Comparison of ENCODE assay signal across 1 cellular context in the genomic region with DNA sequence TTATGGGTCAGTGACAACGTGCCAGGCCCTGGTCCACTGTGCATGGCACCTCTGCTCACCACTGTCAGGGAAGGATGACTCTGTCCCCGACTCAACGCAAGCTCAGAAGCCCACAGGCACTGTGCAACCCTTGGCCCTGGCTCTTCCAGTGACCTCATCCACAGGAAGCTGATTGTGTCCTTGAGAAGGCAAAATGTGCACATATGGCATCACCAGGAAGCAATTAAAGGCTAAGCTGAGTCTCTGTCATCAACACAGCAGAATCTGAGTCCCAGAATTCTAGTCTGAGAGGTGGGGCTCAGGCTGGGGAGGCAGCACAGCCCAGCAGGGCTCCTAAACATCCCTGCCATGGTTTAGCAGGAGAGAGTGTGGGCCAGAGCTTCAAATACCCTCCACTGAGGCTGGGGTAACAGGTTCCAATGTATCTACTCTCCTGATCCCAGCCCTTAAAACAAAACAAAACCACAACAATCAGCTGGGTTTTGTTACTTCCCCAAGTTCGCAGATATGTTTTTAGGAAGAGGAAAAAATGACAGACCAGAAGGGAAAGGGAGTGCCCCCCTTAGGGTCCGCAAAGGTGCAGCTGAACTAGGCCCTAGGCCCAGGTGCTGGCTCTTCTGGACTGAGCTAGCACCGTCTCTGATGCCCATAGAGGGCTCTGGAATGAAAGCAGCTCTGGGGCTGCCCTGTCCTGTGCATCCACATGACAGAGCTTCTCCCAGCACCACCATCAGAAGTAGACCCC.
TF ChIP-seq lines count a peak whose summit lies in the region.

No MANE protein-coding gene starts in this region.

TF ChIP-seq in HepG2, 621 proteins besides CTCF, POLR2A, EP300 and RAD21 (continued from another document and continues in another):
- TF ChIP-seq ZNF572 (CRISPR knock-in tag; IDR thresholded peaks at IDR 0.05) (no peak), REXO4 (CRISPR knock-in tag; IDR thresholded peaks at IDR 0.05; ENCODE audit: borderline replicate concordance) (no peak), RXRB (CRISPR knock-in tag; IDR thresholded peaks at IDR 0.05; ENCODE audit: borderline replicate concordance) (peak; percentile 36; the same call in 1 of the 2 replicates), CEBPG (CRISPR knock-in tag; IDR thresholded peaks at IDR 0.05) (peak; percentile 32; the same call in 1 of the 2 replicates), ASH2L (IDR thresholded peaks at IDR 0.05; ENCODE audit: insufficient read length, low read depth, low read length) (no peak), ZNF329 (CRISPR knock-in tag; IDR thresholded peaks at IDR 0.05; ENCODE audit: low read depth) (no peak), ZSCAN31 (CRISPR knock-in tag; IDR thresholded peaks at IDR 0.05; ENCODE audit: low read depth) (no peak), GABPA (IDR thresholded peaks at IDR 0.05; ENCODE audit: low read depth, low read length) (no peak), GABPA (CRISPR knock-in tag; IDR thresholded peaks at IDR 0.05; ENCODE audit: low read depth) (peak; percentile 64), KDM2A (CRISPR knock-in tag; IDR thresholded peaks at IDR 0.05; ENCODE audit: borderline replicate concordance, low read depth) (no peak), FOSL2 (CRISPR knock-in tag; IDR thresholded peaks at IDR 0.05) (peak; percentile 76), THYN1 (CRISPR knock-in tag; IDR thresholded peaks at IDR 0.05; ENCODE audit: borderline replicate concordance, low read depth) (no peak), ZMYM4 (CRISPR knock-in tag; IDR thresholded peaks at IDR 0.05) (no peak), SAP130 (CRISPR knock-in tag; IDR thresholded peaks at IDR 0.05; ENCODE audit: low read depth) (peak; percentile 61), ZNF761 (CRISPR knock-in tag; conservative IDR thresholded peaks at IDR 0.05) (no peak), ZNF432 (CRISPR knock-in tag; IDR thresholded peaks at IDR 0.05; ENCODE audit: borderline replicate concordance) (no peak), ELF3 (CRISPR knock-in tag; IDR thresholded peaks at IDR 0.05) (peak; percentile 85), SMARCC2 (IDR thresholded peaks at IDR 0.05) (no peak), ZNF12 (CRISPR knock-in tag; IDR thresholded peaks at IDR 0.05) (peak; percentile 22; the same call in 1 of the 2 replicates)
- TF ChIP-seq, protein P1, sequence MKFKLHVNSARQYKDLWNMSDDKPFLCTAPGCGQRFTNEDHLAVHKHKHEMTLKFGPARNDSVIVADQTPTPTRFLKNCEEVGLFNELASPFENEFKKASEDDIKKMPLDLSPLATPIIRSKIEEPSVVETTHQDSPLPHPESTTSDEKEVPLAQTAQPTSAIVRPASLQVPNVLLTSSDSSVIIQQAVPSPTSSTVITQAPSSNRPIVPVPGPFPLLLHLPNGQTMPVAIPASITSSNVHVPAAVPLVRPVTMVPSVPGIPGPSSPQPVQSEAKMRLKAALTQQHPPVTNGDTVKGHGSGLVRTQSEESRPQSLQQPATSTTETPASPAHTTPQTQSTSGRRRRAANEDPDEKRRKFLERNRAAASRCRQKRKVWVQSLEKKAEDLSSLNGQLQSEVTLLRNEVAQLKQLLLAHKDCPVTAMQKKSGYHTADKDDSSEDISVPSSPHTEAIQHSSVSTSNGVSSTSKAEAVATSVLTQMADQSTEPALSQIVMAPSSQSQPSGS (CRISPR knock-in tag; IDR thresholded peaks at IDR 0.05): peak; percentile 66; the same call in 1 of the 2 replicates
- TF ChIP-seq, protein P2, sequence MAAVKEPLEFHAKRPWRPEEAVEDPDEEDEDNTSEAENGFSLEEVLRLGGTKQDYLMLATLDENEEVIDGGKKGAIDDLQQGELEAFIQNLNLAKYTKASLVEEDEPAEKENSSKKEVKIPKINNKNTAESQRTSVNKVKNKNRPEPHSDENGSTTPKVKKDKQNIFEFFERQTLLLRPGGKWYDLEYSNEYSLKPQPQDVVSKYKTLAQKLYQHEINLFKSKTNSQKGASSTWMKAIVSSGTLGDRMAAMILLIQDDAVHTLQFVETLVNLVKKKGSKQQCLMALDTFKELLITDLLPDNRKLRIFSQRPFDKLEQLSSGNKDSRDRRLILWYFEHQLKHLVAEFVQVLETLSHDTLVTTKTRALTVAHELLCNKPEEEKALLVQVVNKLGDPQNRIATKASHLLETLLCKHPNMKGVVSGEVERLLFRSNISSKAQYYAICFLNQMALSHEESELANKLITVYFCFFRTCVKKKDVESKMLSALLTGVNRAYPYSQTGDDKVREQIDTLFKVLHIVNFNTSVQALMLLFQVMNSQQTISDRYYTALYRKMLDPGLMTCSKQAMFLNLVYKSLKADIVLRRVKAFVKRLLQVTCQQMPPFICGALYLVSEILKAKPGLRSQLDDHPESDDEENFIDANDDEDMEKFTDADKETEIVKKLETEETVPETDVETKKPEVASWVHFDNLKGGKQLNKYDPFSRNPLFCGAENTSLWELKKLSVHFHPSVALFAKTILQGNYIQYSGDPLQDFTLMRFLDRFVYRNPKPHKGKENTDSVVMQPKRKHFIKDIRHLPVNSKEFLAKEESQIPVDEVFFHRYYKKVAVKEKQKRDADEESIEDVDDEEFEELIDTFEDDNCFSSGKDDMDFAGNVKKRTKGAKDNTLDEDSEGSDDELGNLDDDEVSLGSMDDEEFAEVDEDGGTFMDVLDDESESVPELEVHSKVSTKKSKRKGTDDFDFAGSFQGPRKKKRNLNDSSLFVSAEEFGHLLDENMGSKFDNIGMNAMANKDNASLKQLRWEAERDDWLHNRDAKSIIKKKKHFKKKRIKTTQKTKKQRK (IDR thresholded peaks at IDR 0.05; ENCODE audit: low read length): no peak
- TF ChIP-seq, protein P3, sequence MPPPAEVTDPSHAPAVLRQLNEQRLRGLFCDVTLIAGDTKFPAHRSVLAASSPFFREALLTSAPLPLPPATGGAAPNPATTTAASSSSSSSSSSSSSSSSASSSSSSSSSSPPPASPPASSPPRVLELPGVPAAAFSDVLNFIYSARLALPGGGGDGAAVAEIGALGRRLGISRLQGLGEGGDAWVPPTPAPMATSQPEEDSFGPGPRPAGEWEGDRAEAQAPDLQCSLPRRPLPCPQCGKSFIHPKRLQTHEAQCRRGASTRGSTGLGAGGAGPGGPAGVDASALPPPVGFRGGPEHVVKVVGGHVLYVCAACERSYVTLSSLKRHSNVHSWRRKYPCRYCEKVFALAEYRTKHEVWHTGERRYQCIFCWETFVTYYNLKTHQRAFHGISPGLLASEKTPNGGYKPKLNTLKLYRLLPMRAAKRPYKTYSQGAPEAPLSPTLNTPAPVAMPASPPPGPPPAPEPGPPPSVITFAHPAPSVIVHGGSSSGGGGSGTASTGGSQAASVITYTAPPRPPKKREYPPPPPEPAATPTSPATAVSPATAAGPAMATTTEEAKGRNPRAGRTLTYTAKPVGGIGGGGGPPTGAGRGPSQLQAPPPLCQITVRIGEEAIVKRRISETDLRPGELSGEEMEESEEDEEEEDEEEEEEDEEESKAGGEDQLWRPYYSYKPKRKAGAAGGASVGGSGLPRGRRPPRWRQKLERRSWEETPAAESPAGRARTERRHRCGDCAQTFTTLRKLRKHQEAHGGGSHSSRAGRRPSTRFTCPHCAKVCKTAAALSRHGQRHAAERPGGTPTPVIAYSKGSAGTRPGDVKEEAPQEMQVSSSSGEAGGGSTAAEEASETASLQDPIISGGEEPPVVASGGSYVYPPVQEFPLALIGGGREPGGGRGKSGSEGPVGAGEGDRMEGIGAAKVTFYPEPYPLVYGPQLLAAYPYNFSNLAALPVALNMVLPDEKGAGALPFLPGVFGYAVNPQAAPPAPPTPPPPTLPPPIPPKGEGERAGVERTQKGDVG (CRISPR knock-in tag; IDR thresholded peaks at IDR 0.05; ENCODE audit: borderline replicate concordance): no peak
- TF ChIP-seq, protein P4, sequence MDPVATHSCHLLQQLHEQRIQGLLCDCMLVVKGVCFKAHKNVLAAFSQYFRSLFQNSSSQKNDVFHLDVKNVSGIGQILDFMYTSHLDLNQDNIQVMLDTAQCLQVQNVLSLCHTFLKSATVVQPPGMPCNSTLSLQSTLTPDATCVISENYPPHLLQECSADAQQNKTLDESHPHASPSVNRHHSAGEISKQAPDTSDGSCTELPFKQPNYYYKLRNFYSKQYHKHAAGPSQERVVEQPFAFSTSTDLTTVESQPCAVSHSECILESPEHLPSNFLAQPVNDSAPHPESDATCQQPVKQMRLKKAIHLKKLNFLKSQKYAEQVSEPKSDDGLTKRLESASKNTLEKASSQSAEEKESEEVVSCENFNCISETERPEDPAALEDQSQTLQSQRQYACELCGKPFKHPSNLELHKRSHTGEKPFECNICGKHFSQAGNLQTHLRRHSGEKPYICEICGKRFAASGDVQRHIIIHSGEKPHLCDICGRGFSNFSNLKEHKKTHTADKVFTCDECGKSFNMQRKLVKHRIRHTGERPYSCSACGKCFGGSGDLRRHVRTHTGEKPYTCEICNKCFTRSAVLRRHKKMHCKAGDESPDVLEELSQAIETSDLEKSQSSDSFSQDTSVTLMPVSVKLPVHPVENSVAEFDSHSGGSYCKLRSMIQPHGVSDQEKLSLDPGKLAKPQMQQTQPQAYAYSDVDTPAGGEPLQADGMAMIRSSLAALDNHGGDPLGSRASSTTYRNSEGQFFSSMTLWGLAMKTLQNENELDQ (CRISPR knock-in tag; IDR thresholded peaks at IDR 0.05; ENCODE audit: borderline replicate concordance): no peak
- TF ChIP-seq, protein P5, sequence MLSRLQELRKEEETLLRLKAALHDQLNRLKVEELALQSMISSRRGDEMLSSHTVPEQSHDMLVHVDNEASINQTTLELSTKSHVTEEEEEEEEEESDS (CRISPR knock-in tag; IDR thresholded peaks at IDR 0.05; ENCODE audit: borderline replicate concordance): no peak
- TF ChIP-seq, protein P6, sequence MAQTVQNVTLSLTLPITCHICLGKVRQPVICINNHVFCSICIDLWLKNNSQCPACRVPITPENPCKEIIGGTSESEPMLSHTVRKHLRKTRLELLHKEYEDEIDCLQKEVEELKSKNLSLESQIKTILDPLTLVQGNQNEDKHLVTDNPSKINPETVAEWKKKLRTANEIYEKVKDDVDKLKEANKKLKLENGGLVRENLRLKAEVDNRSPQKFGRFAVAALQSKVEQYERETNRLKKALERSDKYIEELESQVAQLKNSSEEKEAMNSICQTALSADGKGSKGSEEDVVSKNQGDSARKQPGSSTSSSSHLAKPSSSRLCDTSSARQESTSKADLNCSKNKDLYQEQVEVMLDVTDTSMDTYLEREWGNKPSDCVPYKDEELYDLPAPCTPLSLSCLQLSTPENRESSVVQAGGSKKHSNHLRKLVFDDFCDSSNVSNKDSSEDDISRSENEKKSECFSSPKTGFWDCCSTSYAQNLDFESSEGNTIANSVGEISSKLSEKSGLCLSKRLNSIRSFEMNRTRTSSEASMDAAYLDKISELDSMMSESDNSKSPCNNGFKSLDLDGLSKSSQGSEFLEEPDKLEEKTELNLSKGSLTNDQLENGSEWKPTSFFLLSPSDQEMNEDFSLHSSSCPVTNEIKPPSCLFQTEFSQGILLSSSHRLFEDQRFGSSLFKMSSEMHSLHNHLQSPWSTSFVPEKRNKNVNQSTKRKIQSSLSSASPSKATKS (CRISPR knock-in tag; IDR thresholded peaks at IDR 0.05): no peak
- TF ChIP-seq, protein P7, sequence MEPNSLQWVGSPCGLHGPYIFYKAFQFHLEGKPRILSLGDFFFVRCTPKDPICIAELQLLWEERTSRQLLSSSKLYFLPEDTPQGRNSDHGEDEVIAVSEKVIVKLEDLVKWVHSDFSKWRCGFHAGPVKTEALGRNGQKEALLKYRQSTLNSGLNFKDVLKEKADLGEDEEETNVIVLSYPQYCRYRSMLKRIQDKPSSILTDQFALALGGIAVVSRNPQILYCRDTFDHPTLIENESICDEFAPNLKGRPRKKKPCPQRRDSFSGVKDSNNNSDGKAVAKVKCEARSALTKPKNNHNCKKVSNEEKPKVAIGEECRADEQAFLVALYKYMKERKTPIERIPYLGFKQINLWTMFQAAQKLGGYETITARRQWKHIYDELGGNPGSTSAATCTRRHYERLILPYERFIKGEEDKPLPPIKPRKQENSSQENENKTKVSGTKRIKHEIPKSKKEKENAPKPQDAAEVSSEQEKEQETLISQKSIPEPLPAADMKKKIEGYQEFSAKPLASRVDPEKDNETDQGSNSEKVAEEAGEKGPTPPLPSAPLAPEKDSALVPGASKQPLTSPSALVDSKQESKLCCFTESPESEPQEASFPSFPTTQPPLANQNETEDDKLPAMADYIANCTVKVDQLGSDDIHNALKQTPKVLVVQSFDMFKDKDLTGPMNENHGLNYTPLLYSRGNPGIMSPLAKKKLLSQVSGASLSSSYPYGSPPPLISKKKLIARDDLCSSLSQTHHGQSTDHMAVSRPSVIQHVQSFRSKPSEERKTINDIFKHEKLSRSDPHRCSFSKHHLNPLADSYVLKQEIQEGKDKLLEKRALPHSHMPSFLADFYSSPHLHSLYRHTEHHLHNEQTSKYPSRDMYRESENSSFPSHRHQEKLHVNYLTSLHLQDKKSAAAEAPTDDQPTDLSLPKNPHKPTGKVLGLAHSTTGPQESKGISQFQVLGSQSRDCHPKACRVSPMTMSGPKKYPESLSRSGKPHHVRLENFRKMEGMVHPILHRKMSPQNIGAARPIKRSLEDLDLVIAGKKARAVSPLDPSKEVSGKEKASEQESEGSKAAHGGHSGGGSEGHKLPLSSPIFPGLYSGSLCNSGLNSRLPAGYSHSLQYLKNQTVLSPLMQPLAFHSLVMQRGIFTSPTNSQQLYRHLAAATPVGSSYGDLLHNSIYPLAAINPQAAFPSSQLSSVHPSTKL (CRISPR knock-in tag; IDR thresholded peaks at IDR 0.05): peak; percentile 61
- TF ChIP-seq, protein P8, sequence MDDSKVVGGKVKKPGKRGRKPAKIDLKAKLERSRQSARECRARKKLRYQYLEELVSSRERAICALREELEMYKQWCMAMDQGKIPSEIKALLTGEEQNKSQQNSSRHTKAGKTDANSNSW (CRISPR knock-in tag; IDR thresholded peaks at IDR 0.05; ENCODE audit: borderline replicate concordance): no peak
- TF ChIP-seq, protein P9, sequence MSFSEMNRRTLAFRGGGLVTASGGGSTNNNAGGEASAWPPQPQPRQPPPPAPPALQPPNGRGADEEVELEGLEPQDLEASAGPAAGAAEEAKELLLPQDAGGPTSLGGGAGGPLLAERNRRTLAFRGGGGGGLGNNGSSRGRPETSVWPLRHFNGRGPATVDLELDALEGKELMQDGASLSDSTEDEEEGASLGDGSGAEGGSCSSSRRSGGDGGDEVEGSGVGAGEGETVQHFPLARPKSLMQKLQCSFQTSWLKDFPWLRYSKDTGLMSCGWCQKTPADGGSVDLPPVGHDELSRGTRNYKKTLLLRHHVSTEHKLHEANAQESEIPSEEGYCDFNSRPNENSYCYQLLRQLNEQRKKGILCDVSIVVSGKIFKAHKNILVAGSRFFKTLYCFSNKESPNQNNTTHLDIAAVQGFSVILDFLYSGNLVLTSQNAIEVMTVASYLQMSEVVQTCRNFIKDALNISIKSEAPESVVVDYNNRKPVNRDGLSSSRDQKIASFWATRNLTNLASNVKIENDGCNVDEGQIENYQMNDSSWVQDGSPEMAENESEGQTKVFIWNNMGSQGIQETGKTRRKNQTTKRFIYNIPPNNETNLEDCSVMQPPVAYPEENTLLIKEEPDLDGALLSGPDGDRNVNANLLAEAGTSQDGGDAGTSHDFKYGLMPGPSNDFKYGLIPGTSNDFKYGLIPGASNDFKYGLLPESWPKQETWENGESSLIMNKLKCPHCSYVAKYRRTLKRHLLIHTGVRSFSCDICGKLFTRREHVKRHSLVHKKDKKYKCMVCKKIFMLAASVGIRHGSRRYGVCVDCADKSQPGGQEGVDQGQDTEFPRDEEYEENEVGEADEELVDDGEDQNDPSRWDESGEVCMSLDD (CRISPR knock-in tag; IDR thresholded peaks at IDR 0.05; ENCODE audit: borderline replicate concordance): no peak
- TF ChIP-seq, protein P10, sequence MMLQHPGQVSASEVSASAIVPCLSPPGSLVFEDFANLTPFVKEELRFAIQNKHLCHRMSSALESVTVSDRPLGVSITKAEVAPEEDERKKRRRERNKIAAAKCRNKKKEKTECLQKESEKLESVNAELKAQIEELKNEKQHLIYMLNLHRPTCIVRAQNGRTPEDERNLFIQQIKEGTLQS (CRISPR knock-in tag; IDR thresholded peaks at IDR 0.05): peak; percentile 64; the same call in 1 of the 2 replicates
- TF ChIP-seq, protein P11, sequence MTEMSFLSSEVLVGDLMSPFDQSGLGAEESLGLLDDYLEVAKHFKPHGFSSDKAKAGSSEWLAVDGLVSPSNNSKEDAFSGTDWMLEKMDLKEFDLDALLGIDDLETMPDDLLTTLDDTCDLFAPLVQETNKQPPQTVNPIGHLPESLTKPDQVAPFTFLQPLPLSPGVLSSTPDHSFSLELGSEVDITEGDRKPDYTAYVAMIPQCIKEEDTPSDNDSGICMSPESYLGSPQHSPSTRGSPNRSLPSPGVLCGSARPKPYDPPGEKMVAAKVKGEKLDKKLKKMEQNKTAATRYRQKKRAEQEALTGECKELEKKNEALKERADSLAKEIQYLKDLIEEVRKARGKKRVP (CRISPR knock-in tag; IDR thresholded peaks at IDR 0.05): no peak; a peak in 1 of 4 replicates
